2 cellular contexts compared by ENCODE assay signal in the genomic region with DNA sequence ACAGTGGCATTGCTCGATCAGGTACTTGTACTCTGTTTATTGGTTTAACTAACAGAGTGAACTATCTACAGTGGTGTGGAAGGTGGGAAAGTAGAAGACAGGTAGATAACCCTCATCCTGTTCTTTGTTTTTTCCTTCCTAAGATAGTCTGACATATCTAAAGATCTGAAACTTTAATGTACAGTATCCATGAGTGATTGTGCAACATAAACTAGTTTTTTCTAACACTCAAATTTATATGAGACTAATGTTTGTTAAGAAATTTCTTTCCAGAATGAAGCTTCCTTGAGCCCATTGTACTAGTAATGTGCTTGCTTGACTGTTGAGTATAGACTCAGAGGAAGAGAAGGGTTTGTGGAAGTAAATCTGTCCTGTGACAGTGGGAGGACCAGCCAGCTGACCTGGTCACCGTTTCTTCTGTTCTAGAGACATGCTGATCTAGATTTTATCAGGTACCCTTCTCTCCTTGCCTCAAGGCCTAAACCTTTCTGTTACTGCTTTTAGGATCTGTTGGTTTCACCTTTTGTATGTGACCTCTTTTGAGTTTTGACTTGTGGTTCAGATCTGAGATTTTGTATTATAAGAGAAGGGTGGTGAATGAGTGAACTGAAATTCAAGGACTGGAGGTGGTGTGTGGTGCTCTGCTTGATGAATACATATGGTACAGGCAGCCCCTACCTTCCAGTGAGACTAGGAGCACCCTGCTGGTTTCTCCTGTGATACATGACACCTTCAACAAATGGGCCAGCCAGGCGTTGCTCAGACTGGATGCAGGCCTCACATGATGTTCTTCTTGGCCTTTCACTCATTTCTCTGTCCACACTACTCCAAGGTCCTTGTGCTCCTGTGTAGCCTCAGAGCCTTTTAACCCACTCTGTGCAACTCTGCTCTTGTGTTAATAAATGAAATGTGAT.
TF ChIP-seq lines count a peak whose summit lies in the region.

No MANE protein-coding gene starts in this region.

TF ChIP-seq in WTC11, 78 proteins besides CTCF, POLR2A, EP300 and RAD21 (continued from another document):
- TF ChIP-seq IRF1 (CRISPR knock-in tag; IDR thresholded peaks at IDR 0.05), result no peak
- no peak for TF ChIP-seq ZNF512 (CRISPR knock-in tag; IDR thresholded peaks at IDR 0.05; ENCODE audit: borderline replicate concordance)
- no peak for TF ChIP-seq GABPB1 (CRISPR knock-in tag; IDR thresholded peaks at IDR 0.05)
- TF ChIP-seq PRDM15 (CRISPR knock-in tag; IDR thresholded peaks at IDR 0.05), result no peak
- no peak for TF ChIP-seq NFATC4 (CRISPR knock-in tag; IDR thresholded peaks at IDR 0.05)

TF ChIP-seq in HepG2, 621 proteins besides CTCF, POLR2A, EP300 and RAD21 (continued from another document):
- TF ChIP-seq, protein P1, sequence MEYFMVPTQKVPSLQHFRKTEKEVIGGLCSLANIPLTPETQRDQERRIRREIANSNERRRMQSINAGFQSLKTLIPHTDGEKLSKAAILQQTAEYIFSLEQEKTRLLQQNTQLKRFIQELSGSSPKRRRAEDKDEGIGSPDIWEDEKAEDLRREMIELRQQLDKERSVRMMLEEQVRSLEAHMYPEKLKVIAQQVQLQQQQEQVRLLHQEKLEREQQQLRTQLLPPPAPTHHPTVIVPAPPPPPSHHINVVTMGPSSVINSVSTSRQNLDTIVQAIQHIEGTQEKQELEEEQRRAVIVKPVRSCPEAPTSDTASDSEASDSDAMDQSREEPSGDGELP (IDR thresholded peaks at IDR 0.05; ENCODE audit: borderline replicate concordance, low read depth), result no peak
